ENCODE assay signal across 10 cellular contexts in genomic region chr7:66152538-66153191, GRCh38. TPM values are rescaled to one million over a fixed set of nuclear protein-coding genes. Genes with fewer than 3 reads are reported as not detected.
DNase-seq lines count a peak whose midpoint lies in the region; ATAC-seq and TF ChIP-seq lines count a peak whose summit lies in the region.
"Had no signal": no experiment of that assay in that cellular context is flagged by ENCODE, and none has a peak within 500 bp of the region (broad histone marks: within the 10 kb centered on the region; RNA-seq: fewer than 3 reads in every experiment).

No MANE protein-coding gene starts in this region.

- no peak for TF ChIP-seq POLR2A in gastroesophageal sphincter (IDR thresholded peaks at IDR 0.05)

- peaks cover 0 to 71% of the 10 kb centered on the region in 2 donors for H3K36me3 ChIP-seq in gastroesophageal sphincter

- 47 to 56% methylated on average over 3 to 8 of the region's 9 CpGs for WGBS in gastroesophageal sphincter (ENCODE audit: low coverage in 1 of 2), 2 donors

- H3K4me3 Mint-ChIP-seq in nephron: no peak overlapping the region
- H3K4me3 Mint-ChIP-seq in naive thymus-derived CD8-positive, alpha-beta T cell: no peak overlapping the region

- ATAC-seq in gastroesophageal sphincter (no peak), HG02623 (IDR thresholded peaks at IDR 0.05; ENCODE audit: unreplicated experiment) (no peak), HG03045 (IDR thresholded peaks at IDR 0.05; ENCODE audit: unreplicated experiment) (no peak)
- ATAC-seq in naive thymus-derived CD8-positive, alpha-beta T cell: no peak

- no peaks in the 10 kb centered on the region for H3K9me3 ChIP-seq in gastroesophageal sphincter

- peak overlapping the region in 1 of 2 donors; percentile 8 for H3K4me3 ChIP-seq in gastroesophageal sphincter

- H3K27me3 Mint-ChIP-seq in nephron (ENCODE audit: low read depth): peaks cover 3% of the 10 kb centered on the region
- H3K27me3 Mint-ChIP-seq in naive thymus-derived CD8-positive, alpha-beta T cell: no peaks in the 10 kb centered on the region

- H3K36me3 Mint-ChIP-seq in nephron (ENCODE audit: low read depth): peaks cover 63% of the 10 kb centered on the region
- peaks cover 4 to 83% (median 37%) of the 10 kb centered on the region in 3 donors for H3K36me3 Mint-ChIP-seq in naive thymus-derived CD8-positive, alpha-beta T cell

- POLR2A ChIA-PET in naive thymus-derived CD8-positive, alpha-beta T cell (lab: Charles Lee): no interaction called here

- H3K27ac ChIP-seq in gastroesophageal sphincter: peak overlapping the region in 3 of 4 donors; percentile 58 to 78 (median 69)

- DNase-seq in A172 (ENCODE audit: low spot score) (peak; percentile 40), SK-N-DZ (ENCODE audit: low spot score) (peak; percentile 89)
- no peak for DNase-seq in naive thymus-derived CD8-positive, alpha-beta T cell
- DNase-seq in activated naive CD4-positive, alpha-beta T cell treated with Interleukin-2 at 50 U/mL for 16 hours: no peak
- DNase-seq: activated CD4-positive, alpha-beta T cell treated with anti-CD3 and anti-CD28 coated beads, Interleukin-2, amount 50 U/mL, for 48 hours; NCI-H187 treated with DMSO at 0.1 percent for 48 hours had no signal

- no peak for TF ChIP-seq EP300 in gastroesophageal sphincter (IDR thresholded peaks at IDR 0.05)

- H3K4me1 ChIP-seq in gastroesophageal sphincter: peaks cover 0 to 57% (median 20%) of the 10 kb centered on the region in 3 donors

- H3K9me3 Mint-ChIP-seq in nephron: no peaks in the 10 kb centered on the region
- H3K9me3 Mint-ChIP-seq in naive thymus-derived CD8-positive, alpha-beta T cell: peaks cover 0 to 4% (median 0%) of the 10 kb centered on the region in 9 donors

- H3K4me1 Mint-ChIP-seq in nephron: peaks cover 30% of the 10 kb centered on the region
- peaks cover 8 to 30% (median 20%) of the 10 kb centered on the region in 4 donors for H3K4me1 Mint-ChIP-seq in naive thymus-derived CD8-positive, alpha-beta T cell

- peak overlapping the region; percentile 94 to 96 (median 94) for H3K27ac Mint-ChIP-seq in nephron
- peak overlapping the region in 4 of 10 donors; percentile 40 to 82 (median 52) for H3K27ac Mint-ChIP-seq in naive thymus-derived CD8-positive, alpha-beta T cell

- no peaks in the 10 kb centered on the region for H3K27me3 ChIP-seq in gastroesophageal sphincter

- TF ChIP-seq CTCF in gastroesophageal sphincter (IDR thresholded peaks at IDR 0.05): no peak
- no peak for TF ChIP-seq CTCF in nephron (IDR thresholded peaks at IDR 0.05; ENCODE audit: unreplicated experiment in 3 of 3)

RNA-seq across cellular contexts. Expression of gene CRCP, which starts 38.0 kb away (rescaled TPM):
- 42.5 and 44.0 TPM in 2 replicates for total RNA-seq in A172 (2014; rRNA removed; shearing (Covaris generic))
- 44.9 and 50.9 TPM in 2 replicates for polyA plus RNA-seq in SK-N-DZ (2014; cell fraction: cytosol; rRNA removed)
- polyA plus RNA-seq in SK-N-DZ (2014; cell fraction: nucleus; rRNA removed): 14.9 and 17.1 TPM in 2 replicates
- total RNA-seq in gastroesophageal sphincter: 10 to 100 TPM; 42.8 to 75.8 (median 59.0) TPM
- 10 to 100 TPM; 30.7 to 32.9 TPM for total RNA-seq in naive thymus-derived CD8-positive, alpha-beta T cell
- polyA plus RNA-seq in naive thymus-derived CD8-positive, alpha-beta T cell: 10 to 100 TPM; 29.5 to 37.9 (median 36.1) TPM

RNA-seq across cellular contexts. Expression of gene TPST1, which starts 52.5 kb away (rescaled TPM):
- 56.5 and 58.8 TPM in 2 replicates for total RNA-seq in A172 (2014; rRNA removed; shearing (Covaris generic))
- polyA plus RNA-seq in SK-N-DZ (2014; cell fraction: cytosol; rRNA removed): 36.0 and 37.6 TPM in 2 replicates
- 17.7 and 21.3 TPM in 2 replicates for polyA plus RNA-seq in SK-N-DZ (2014; cell fraction: nucleus; rRNA removed)
- 10 to 100 TPM; 11.0 to 25.3 (median 19.8) TPM for total RNA-seq in gastroesophageal sphincter
- total RNA-seq in naive thymus-derived CD8-positive, alpha-beta T cell: 1 to 10 TPM; 5.6 to 7.8 TPM
- polyA plus RNA-seq in naive thymus-derived CD8-positive, alpha-beta T cell: 10 to 100 TPM in 1 of 3 donors, 1 to 10 TPM in 2; 6.7 to 13.2 (median 8.3) TPM

Comparison
In these comparisons a context has a peak if more than half of its experiments do, and no peak if none do; other contexts are left out.
1. DNase-seq: peak in A172 (single experiment) and SK-N-DZ (single experiment); none in naive thymus-derived CD8-positive, alpha-beta T cell (0 of 10) and activated naive CD4-positive, alpha-beta T cell treated with Interleukin-2 at 50 U/mL for 16 hours (single experiment).